ENCODE assay signal across 16 cellular contexts in genomic region chr9:115939065-115939765, GRCh38.
A peak's percentile ranks its signal among the peaks of the same experiment; 100 is the strongest.
DNase-seq lines count a peak whose midpoint lies in the region; ATAC-seq, FAIRE-seq and TF ChIP-seq lines count a peak whose summit lies in the region.
"Had no signal": no experiment of that assay in that cellular context is flagged by ENCODE, and none has a peak within 500 bp of the region (broad histone marks: within the 10 kb centered on the region; RNA-seq: fewer than 3 reads in every experiment).

No MANE protein-coding gene starts in this region.

- H3K36me3 ChIP-seq in effector memory CD4-positive, alpha-beta T cell (ENCODE audit: control insufficient read depth, insufficient read depth, low read length): no peaks in the 10 kb centered on the region
- H3K36me3 ChIP-seq: BLaER1 treated with 17β-estradiol and CSF1 and Interleukin-3, amounts not matched to agents 10 nM and 100 nM had no signal

- DNase-seq in GM04503 (ENCODE audit: low read depth) (peak; percentile 34), RCC 7860 (ENCODE audit: low spot score) (peak; percentile 55), epithelial cell of esophagus (ENCODE audit: low read depth) (peak; percentile 90), omental fat pad (ENCODE audit: low spot score) (no peak), frontal cortex (ENCODE audit: low spot score in 2 of 2) (no peak)
- DNase-seq in activated effector memory CD4-positive, alpha-beta T cell treated with Interleukin-2 at 50 U/mL for 16 hours: no peak
- DNase-seq in activated naive CD8-positive, alpha-beta T cell treated with anti-CD3 and anti-CD28 coated beads for 36 hours: no peak
- DNase-seq in effector memory CD4-positive, alpha-beta T cell: no peak
- DNase-seq: DMS53; glutamatergic neuron; NCI-H1105; stimulated activated naive B cell treated with anti-CD40 and anti-IgM and Interleukin-4, amounts not matched to agents 10 μg/mL and 1 μg/mL and 100 μg/mL, for 72 hours had no signal

- ATAC-seq in omental fat pad (ENCODE audit: low FRiP score): peak; percentile 68
- ATAC-seq: activated T-helper 17 cell treated with anti-CD3 and anti-CD28 coated beads, Interleukin-2, amount 50 U/mL, for 72 hours; stimulated activated naive B cell treated with anti-CD40 and anti-IgM and Interleukin-4, amounts not matched to agents 10 μg/mL and 1 μg/mL and 100 μg/mL, for 72 hours had no signal

- no peak overlapping the region for H3K4me3 Mint-ChIP-seq in activated naive CD8-positive, alpha-beta T cell treated with anti-CD3 and anti-CD28 coated beads for 36 hours
- H3K4me3 Mint-ChIP-seq: activated T-helper 17 cell treated with anti-CD3 and anti-CD28 coated beads, Interleukin-2, amount 50 U/mL, for 72 hours; mesothelial cell of epicardium; stimulated activated naive B cell treated with anti-CD40 and anti-IgM and Interleukin-4, amounts not matched to agents 10 μg/mL and 1 μg/mL and 100 μg/mL, for 72 hours; type B pancreatic cell had no signal

- H3K27me3 Mint-ChIP-seq in activated naive CD8-positive, alpha-beta T cell treated with anti-CD3 and anti-CD28 coated beads for 36 hours: no peaks in the 10 kb centered on the region
- H3K27me3 Mint-ChIP-seq: stimulated activated naive B cell treated with anti-CD40 and anti-IgM and Interleukin-4, amounts not matched to agents 10 μg/mL and 1 μg/mL and 100 μg/mL, for 72 hours had no signal

- no peaks in the 10 kb centered on the region for H3K9me3 ChIP-seq in effector memory CD4-positive, alpha-beta T cell (ENCODE audit: control insufficient read depth, low read length)

- no peaks in the 10 kb centered on the region for H3K27me3 ChIP-seq in effector memory CD4-positive, alpha-beta T cell (replicated peaks; ENCODE audit: control insufficient read depth, insufficient read depth, low read length, poor library complexity, severe bottlenecking)
- H3K27me3 ChIP-seq: BLaER1 treated with 17β-estradiol and CSF1 and Interleukin-3, amounts not matched to agents 10 nM and 100 nM had no signal

- no peaks in the 10 kb centered on the region for H3K4me1 ChIP-seq in effector memory CD4-positive, alpha-beta T cell (ENCODE audit: control insufficient read depth, insufficient read depth, low read length, poor library complexity, severe bottlenecking)

- H3K4me3 ChIP-seq in epithelial cell of esophagus (ENCODE audit: low read length): no peak overlapping the region
- no peak overlapping the region for H3K4me3 ChIP-seq in effector memory CD4-positive, alpha-beta T cell (ENCODE audit: insufficient read depth, low read depth, low read length, poor library complexity, severe bottlenecking)
- H3K4me3 ChIP-seq: BLaER1 treated with 17β-estradiol and CSF1 and Interleukin-3, amounts not matched to agents 10 nM and 100 nM had no signal

- H3K36me3 Mint-ChIP-seq in activated naive CD8-positive, alpha-beta T cell treated with anti-CD3 and anti-CD28 coated beads for 36 hours: no peaks in the 10 kb centered on the region
- H3K36me3 Mint-ChIP-seq: mesothelial cell of epicardium; stimulated activated naive B cell treated with anti-CD40 and anti-IgM and Interleukin-4, amounts not matched to agents 10 μg/mL and 1 μg/mL and 100 μg/mL, for 72 hours; type B pancreatic cell had no signal

- H3K9me3 Mint-ChIP-seq in activated naive CD8-positive, alpha-beta T cell treated with anti-CD3 and anti-CD28 coated beads for 36 hours: no peaks in the 10 kb centered on the region
- H3K9me3 Mint-ChIP-seq: type B pancreatic cell had no signal

- no peaks in the 10 kb centered on the region for H3K4me1 Mint-ChIP-seq in activated naive CD8-positive, alpha-beta T cell treated with anti-CD3 and anti-CD28 coated beads for 36 hours
- H3K4me1 Mint-ChIP-seq: activated T-helper 17 cell treated with anti-CD3 and anti-CD28 coated beads, Interleukin-2, amount 50 U/mL, for 72 hours; stimulated activated naive B cell treated with anti-CD40 and anti-IgM and Interleukin-4, amounts not matched to agents 10 μg/mL and 1 μg/mL and 100 μg/mL, for 72 hours had no signal

- no peak overlapping the region for H3K27ac Mint-ChIP-seq in activated naive CD8-positive, alpha-beta T cell treated with anti-CD3 and anti-CD28 coated beads for 36 hours
- H3K27ac Mint-ChIP-seq: activated T-helper 17 cell treated with anti-CD3 and anti-CD28 coated beads, Interleukin-2, amount 50 U/mL, for 72 hours; mesothelial cell of epicardium; stimulated activated naive B cell treated with anti-CD40 and anti-IgM and Interleukin-4, amounts not matched to agents 10 μg/mL and 1 μg/mL and 100 μg/mL, for 72 hours; type B pancreatic cell had no signal

- H3K27ac ChIP-seq in effector memory CD4-positive, alpha-beta T cell (ENCODE audit: insufficient read depth, low read length, poor library complexity, severe bottlenecking): no peak overlapping the region
- H3K27ac ChIP-seq: BLaER1 treated with 17β-estradiol and CSF1 and Interleukin-3, amounts not matched to agents 10 nM and 100 nM had no signal

- FAIRE-seq in RCC 7860 (lab: Jason Lieb, UNC) (peak; percentile 52), frontal cortex (lab: Jason Lieb, UNC) (no peak)

- TF ChIP-seq CTCF in epithelial cell of esophagus (IDR thresholded peaks at IDR 0.05; ENCODE audit: insufficient read depth, low read depth, low read length, missing control alignments) (no peak), omental fat pad (IDR thresholded peaks at IDR 0.05) (no peak)

Comparison
In these comparisons a context has a peak if more than half of its experiments do, and no peak if none do; other contexts are left out.
1. DNase-seq: peak in GM04503 (single experiment), RCC 7860 (single experiment) and epithelial cell of esophagus (single experiment); none in omental fat pad (single experiment), activated effector memory CD4-positive, alpha-beta T cell treated with Interleukin-2 at 50 U/mL for 16 hours (single experiment), frontal cortex (0 of 2), activated naive CD8-positive, alpha-beta T cell treated with anti-CD3 and anti-CD28 coated beads for 36 hours (single experiment) and effector memory CD4-positive, alpha-beta T cell (0 of 3).